23 cellular contexts compared by ENCODE assay signal in the genomic region with DNA sequence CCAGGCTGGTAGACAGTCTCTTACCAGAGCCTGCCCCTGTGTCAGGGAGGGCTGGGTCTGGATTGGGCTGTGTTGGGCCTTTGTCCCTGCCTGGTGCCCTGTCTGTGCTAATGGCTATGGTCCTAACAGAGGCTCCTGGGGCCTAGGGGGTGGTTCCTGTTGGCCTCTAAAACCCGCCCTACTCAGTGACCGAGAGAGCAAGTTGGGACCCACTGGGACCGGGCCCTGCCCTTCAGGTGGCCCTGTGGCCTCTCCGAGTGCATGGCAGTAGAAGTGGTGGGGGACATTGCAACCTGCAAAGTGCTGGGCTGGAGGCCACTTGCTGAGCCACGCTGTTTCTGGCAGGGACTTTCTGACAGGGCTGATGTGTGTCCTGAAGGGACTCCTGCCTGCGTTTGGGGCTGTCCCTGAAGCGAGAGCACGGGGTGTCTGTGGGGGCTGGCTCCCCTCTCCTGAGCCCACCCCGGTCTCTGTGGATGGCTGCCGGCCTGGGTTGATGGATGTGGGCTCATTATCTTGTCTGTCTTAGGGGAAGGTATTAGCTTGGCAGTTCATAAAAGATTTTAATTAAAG. TPM values are rescaled to one million over a fixed set of nuclear protein-coding genes. Genes with fewer than 3 reads are reported as not detected.
A peak's percentile ranks its signal among the peaks of the same experiment; 100 is the strongest.
DNase-seq lines count a peak whose midpoint lies in the region; ATAC-seq, FAIRE-seq and TF ChIP-seq lines count a peak whose summit lies in the region.
"Had no signal": no experiment of that assay in that cellular context is flagged by ENCODE, and none has a peak within 500 bp of the region (broad histone marks: within the 10 kb centered on the region; RNA-seq: fewer than 3 reads in every experiment).

No MANE protein-coding gene starts in this region.

- TF ChIP-seq POLR2A in HepG2 (IDR thresholded peaks at IDR 0.05; ENCODE audit: insufficient read depth in 1 of 2, low read depth in 2 of 2, low read length in 2 of 2) = no peak

- WGBS in endodermal cell (ENCODE audit: insufficient coverage in 1 of 2, insufficient read length in 1 of 2), 2 experiments = 89 to 100% methylated on average over 3 to 8 of the region's 10 CpGs
- 90% methylated on average over 8 of the region's 10 CpGs for WGBS in HepG2 (ENCODE audit: low lambda C conversion rate)

- no peak for FAIRE-seq in HepG2 (lab: Jason Lieb, UNC)
- FAIRE-seq: D721Med had no signal

- BruUV-seq in Caco-2 (replicated peaks; lab: Mats Ljungman, UMichigan) = no TSS peak
- BruUV-seq in HepG2 (replicated peaks; lab: Mats Ljungman, UMichigan) = no TSS peak

- POLR2A ChIA-PET in Caco-2 (lab: Charles Lee) = no interaction called here
- POLR2A ChIA-PET in RWPE1 (lab: Yijun Ruan, JAX; ENCODE audit: low non-redundant PET) = no interaction called here
- POLR2A ChIA-PET in HepG2 (lab: Yijun Ruan, JAX) = no interaction called here

- H3K4me1 Mint-ChIP-seq in Caco-2 (ENCODE audit: low read depth, unreplicated experiment) (no peaks in the 10 kb centered on the region), mesothelial cell of epicardium (peaks cover 2% of the 10 kb centered on the region), endodermal cell (peaks cover 2% of the 10 kb centered on the region)

- H3K79me2 ChIP-seq in HepG2 (ENCODE audit: insufficient read depth, low read length) = no peaks in the 10 kb centered on the region

- CTCF ChIA-PET in Caco-2 (lab: Charles Lee) (no interaction called here), RWPE1 (lab: Yijun Ruan, JAX) (no interaction called here), HepG2 (lab: Yijun Ruan, JAX; ENCODE audit: low intra/inter-chr PET ratio, low total read pairs) (no interaction called here)

- TF ChIP-seq CTCF in Caco-2 (IDR thresholded peaks at IDR 0.05; ENCODE audit: insufficient read depth in 1 of 2, low read depth in 1 of 2, low read length in 1 of 2, severe bottlenecking in 1 of 2, unreplicated experiment in 1 of 2) = no peak
- no peak for TF ChIP-seq CTCF in RWPE1 (conservative IDR thresholded peaks at IDR 0.05; ENCODE audit: low read depth)
- TF ChIP-seq CTCF in mesothelial cell of epicardium (IDR thresholded peaks at IDR 0.05; ENCODE audit: unreplicated experiment) = no peak
- no peak for TF ChIP-seq CTCF in endodermal cell (conservative IDR thresholded peaks at IDR 0.05)
- no peak for TF ChIP-seq CTCF in HepG2 (CRISPR knock-in tag; IDR thresholded peaks at IDR 0.05)

- no peak overlapping the region for H3K9ac ChIP-seq in endodermal cell (ENCODE audit: extremely low read depth, low read length, poor library complexity, severe bottlenecking)
- no peak overlapping the region for H3K9ac ChIP-seq in HepG2 (ENCODE audit: insufficient read depth, low read depth, low read length)
- H3K9ac ChIP-seq: BLaER1 had no signal

- TF ChIP-seq EP300 in HepG2 (IDR thresholded peaks at IDR 0.05; ENCODE audit: low read depth in 2 of 2, low read length in 2 of 2) (no peak), HepG2 (CRISPR knock-in tag; IDR thresholded peaks at IDR 0.05; ENCODE audit: borderline replicate concordance) (no peak)

- H3K4me3 Mint-ChIP-seq in Caco-2 (ENCODE audit: unreplicated experiment) (peak overlapping the region; percentile 60), mesothelial cell of epicardium (peak overlapping the region; percentile 55), endodermal cell (no peak overlapping the region)
- H3K4me3 Mint-ChIP-seq: HFFc6 had no signal

- no peaks in the 10 kb centered on the region for H3K36me3 ChIP-seq in Caco-2 (ENCODE audit: control insufficient read depth, insufficient read depth, low read length)
- H3K36me3 ChIP-seq in endodermal cell (ENCODE audit: control insufficient read depth, insufficient read depth, low read length) = peaks cover 11% of the 10 kb centered on the region
- H3K36me3 ChIP-seq in HepG2 (replicated peaks in 1 of 2; ENCODE audit: control insufficient read depth in 1 of 2, insufficient read depth in 2 of 2, low read length in 2 of 2) = no peaks in the 10 kb centered on the region

- no peaks in the 10 kb centered on the region for H3K9me3 ChIP-seq in Caco-2
- no peaks in the 10 kb centered on the region for H3K9me3 ChIP-seq in endodermal cell (ENCODE audit: control insufficient read depth, low read length)
- no peaks in the 10 kb centered on the region for H3K9me3 ChIP-seq in HepG2 (ENCODE audit: low read length)
- H3K9me3 ChIP-seq: BLaER1 had no signal

- no peaks in the 10 kb centered on the region for H3K9me3 Mint-ChIP-seq in Caco-2 (ENCODE audit: unreplicated experiment)
- H3K9me3 Mint-ChIP-seq in mesothelial cell of epicardium = no peaks in the 10 kb centered on the region
- peaks cover 3% of the 10 kb centered on the region for H3K9me3 Mint-ChIP-seq in endodermal cell
- H3K9me3 Mint-ChIP-seq: CD8-positive, alpha-beta memory T cell; HFFc6 had no signal

- H3K27me3 ChIP-seq in Caco-2 (replicated peaks; ENCODE audit: control insufficient read depth, insufficient read depth, low read length) (no peaks in the 10 kb centered on the region), endodermal cell (ENCODE audit: control insufficient read depth, insufficient read depth, low read length, poor library complexity, severe bottlenecking) (no peaks in the 10 kb centered on the region), HepG2 (ENCODE audit: control insufficient read depth in 1 of 2, insufficient read depth in 2 of 2, low read length in 2 of 2) (no peaks in the 10 kb centered on the region)
- H3K27me3 ChIP-seq: BLaER1 had no signal

- H3K27me3 Mint-ChIP-seq in Caco-2 (ENCODE audit: insufficient read depth, unreplicated experiment) (no peaks in the 10 kb centered on the region), mesothelial cell of epicardium (ENCODE audit: low read depth) (no peaks in the 10 kb centered on the region), endodermal cell (ENCODE audit: insufficient read depth) (peaks cover 8% of the 10 kb centered on the region)

- H3K4me2 ChIP-seq in HepG2 (ENCODE audit: low read depth, low read length) = no peak overlapping the region
- H3K4me2 ChIP-seq: BLaER1 had no signal

- no peak for ATAC-seq in HepG2
- no peak for ATAC-seq in GM18502 (IDR thresholded peaks at IDR 0.05; ENCODE audit: poor library complexity, unreplicated experiment)

- H3K4me3 ChIP-seq in Caco-2 (ENCODE audit: low read depth, low read length) (no peak overlapping the region), endodermal cell (ENCODE audit: low read length) (no peak overlapping the region), HepG2 (replicated peaks in 1 of 3; ENCODE audit: insufficient read depth in 1 of 3, low read depth in 2 of 3, low read length in 3 of 3) (no peak overlapping the region)
- H3K4me3 ChIP-seq: BLaER1 had no signal

- in situ Hi-C loops in HepG2 (cut with HindIII; ENCODE audit: extremely low pct_ligation_motif_present, low pct_unique_long_range_greater_than_20kb) = loop anchor here (25.0 kb wide), 1 partner anchor 1695 kb away; no protein-coding TSS in a partner anchor

- peak overlapping the region; percentile 9; the same call in 1 of the 2 replicates for H3K27ac ChIP-seq in RWPE1
- no peak overlapping the region for H3K27ac ChIP-seq in endodermal cell (ENCODE audit: low read depth, low read length)
- no peak overlapping the region for H3K27ac ChIP-seq in HepG2 (ENCODE audit: extremely low read length, insufficient read depth, low read length)
- H3K27ac ChIP-seq: BLaER1 had no signal

- intact Hi-C loops in Caco-2 (cut with micrococcal nuclease; ENCODE audit: unreplicated experiment) (no loop called here), posterior vena cava (cut with DNase I) (loop anchor here (5.0 kb wide), 2 partner anchors 1305 to 1595 kb away; no protein-coding TSS in a partner anchor), HepG2 (cut with micrococcal nuclease; ENCODE audit: unreplicated experiment) (no loop called here)

- H3K27ac Mint-ChIP-seq in Caco-2 (ENCODE audit: unreplicated experiment) = no peak overlapping the region
- no peak overlapping the region for H3K27ac Mint-ChIP-seq in mesothelial cell of epicardium
- H3K27ac Mint-ChIP-seq in endodermal cell = no peak overlapping the region
- H3K27ac Mint-ChIP-seq: CD8-positive, alpha-beta memory T cell; HFFc6 had no signal

- H3K36me3 Mint-ChIP-seq in Caco-2 (ENCODE audit: insufficient read depth, unreplicated experiment) = peaks cover 23% of the 10 kb centered on the region
- no peaks in the 10 kb centered on the region for H3K36me3 Mint-ChIP-seq in mesothelial cell of epicardium
- peaks cover 20% of the 10 kb centered on the region for H3K36me3 Mint-ChIP-seq in endodermal cell (ENCODE audit: low read depth)

- TF ChIP-seq RAD21 in HepG2 (CRISPR knock-in tag; IDR thresholded peaks at IDR 0.05) = no peak

- H3K4me1 ChIP-seq in Caco-2 (no peaks in the 10 kb centered on the region), endodermal cell (ENCODE audit: control insufficient read depth, insufficient read depth, low read length) (no peaks in the 10 kb centered on the region), HepG2 (ENCODE audit: insufficient read depth, low read length) (no peaks in the 10 kb centered on the region)

- no peak overlapping the region for H2AFZ ChIP-seq in HepG2 (ENCODE audit: low read length)

- H4K20me1 ChIP-seq in HepG2 (ENCODE audit: insufficient read depth, low read length) = no peaks in the 10 kb centered on the region
- H4K20me1 ChIP-seq: BLaER1 had no signal

- DNase-seq in Caco-2 = no peak
- DNase-seq in RWPE1 (ENCODE audit: low spot score) = no peak
- no peak for DNase-seq in mesothelial cell of epicardium (ENCODE audit: low spot score in 2 of 2, unreplicated experiment in 2 of 2)
- peak; percentile 32 for DNase-seq in posterior vena cava (ENCODE audit: low spot score)
- no peak for DNase-seq in endodermal cell
- no peak for DNase-seq in HepG2 (ENCODE audit: low spot score)
- DNase-seq: CD8-positive, alpha-beta memory T cell; EL; GF-D8; H9; HFFc6; KG1; NCI-H1092 treated with DMSO at 0.1 percent for 48 hours; NCI-H146; NCI-H2029; NCI-H345; NCI-H524 treated with DMSO at 0.1 percent for 48 hours; NCI-H82; Right ventricle myocardium superior; SW 1271 had no signal

RNA-seq across cellular contexts. Expression of a gene that starts 56.2 kb away (rescaled TPM):
- total RNA-seq in Caco-2 (2022) (191 and 195 TPM in 2 replicates), mesothelial cell of epicardium (70.0 to 76.8 TPM (median 74.6 TPM) in 3 replicates), posterior vena cava (10 to 100 TPM; 48.6 to 73.8 TPM), endodermal cell (100 to 1,000 TPM; 119 to 123 TPM), HepG2 (2016; rRNA removed; fragmentation: Illumina TruSeq; extraction: Trizol) (135 and 185 TPM in 2 replicates)
- polyA plus RNA-seq in endodermal cell (2013, experiment 1 of 2) = 117 TPM
- polyA plus RNA-seq in endodermal cell (2013, experiment 2 of 2) = 109 TPM
- total RNA-seq in HepG2 (2016; cell fraction: cytosol; rRNA removed; fragmentation: Illumina TruSeq; extraction: Trizol; ENCODE audit: low read depth) = 53.2 and 56.2 TPM in 2 replicates
- 139 and 200 TPM in 2 replicates for total RNA-seq in HepG2 (2016; cell fraction: insoluble cytoplasmic fraction; rRNA removed; fragmentation: Illumina TruSeq; extraction: Trizol)
- total RNA-seq in HepG2 (2016; cell fraction: membrane; rRNA removed; fragmentation: Illumina TruSeq; extraction: Trizol) = 74.0 and 76.4 TPM in 2 replicates
- 50.5 and 57.7 TPM in 2 replicates for total RNA-seq in HepG2 (2016; cell fraction: nucleus; rRNA removed; fragmentation: Illumina TruSeq; extraction: Trizol)
- 67.1 and 91.4 TPM in 2 replicates for polyA plus RNA-seq in HepG2 (2011; rRNA removed)
- polyA plus RNA-seq in HepG2 (2011; cell fraction: cytosol; rRNA removed) = 51.8 and 58.2 TPM in 2 replicates
- polyA plus RNA-seq in HepG2 (2011; cell fraction: nucleus; rRNA removed) = 29.6 and 40.4 TPM in 2 replicates
- polyA plus RNA-seq in HepG2 (2012) = 91.5 and 92.8 TPM in 2 replicates
- polyA plus RNA-seq in HepG2 (2016; cell fraction: cytosol; fragmentation: Illumina TruSeq; extraction: Trizol; ENCODE audit: low read depth) = 52.7 and 54.0 TPM in 2 replicates
- 190 and 206 TPM in 2 replicates for polyA plus RNA-seq in HepG2 (2016; cell fraction: insoluble cytoplasmic fraction; fragmentation: Illumina TruSeq; extraction: Trizol; ENCODE audit: low read depth)
- 63.1 and 66.1 TPM in 2 replicates for polyA plus RNA-seq in HepG2 (2016; cell fraction: membrane; fragmentation: Illumina TruSeq; extraction: Trizol; ENCODE audit: low read depth)
- 81.2 and 94.4 TPM in 2 replicates for polyA plus RNA-seq in HepG2 (2016; cell fraction: nucleus; fragmentation: Illumina TruSeq; extraction: Trizol; ENCODE audit: insufficient read depth, low read depth)
- 14.1 and 28.5 TPM in 2 replicates for polyA minus RNA-seq in HepG2 (2011; rRNA and poly(A)+ RNA removed; ENCODE audit: low replicate concordance)
- polyA minus RNA-seq in HepG2 (2011; cell fraction: cytosol; rRNA and poly(A)+ RNA removed) = 29.1 and 30.6 TPM in 2 replicates
- 48.8 and 52.1 TPM in 2 replicates for polyA minus RNA-seq in HepG2 (2011; cell fraction: nucleus; rRNA and poly(A)+ RNA removed)

Comparison
In these comparisons a context has a peak if more than half of its experiments do, and no peak if none do; other contexts are left out.
1. intact Hi-C loops: an anchor here in posterior vena cava (5.0 kb wide); none called in Caco-2 and HepG2.